ENCODE assay signal across 1 cellular context in the genomic region with DNA sequence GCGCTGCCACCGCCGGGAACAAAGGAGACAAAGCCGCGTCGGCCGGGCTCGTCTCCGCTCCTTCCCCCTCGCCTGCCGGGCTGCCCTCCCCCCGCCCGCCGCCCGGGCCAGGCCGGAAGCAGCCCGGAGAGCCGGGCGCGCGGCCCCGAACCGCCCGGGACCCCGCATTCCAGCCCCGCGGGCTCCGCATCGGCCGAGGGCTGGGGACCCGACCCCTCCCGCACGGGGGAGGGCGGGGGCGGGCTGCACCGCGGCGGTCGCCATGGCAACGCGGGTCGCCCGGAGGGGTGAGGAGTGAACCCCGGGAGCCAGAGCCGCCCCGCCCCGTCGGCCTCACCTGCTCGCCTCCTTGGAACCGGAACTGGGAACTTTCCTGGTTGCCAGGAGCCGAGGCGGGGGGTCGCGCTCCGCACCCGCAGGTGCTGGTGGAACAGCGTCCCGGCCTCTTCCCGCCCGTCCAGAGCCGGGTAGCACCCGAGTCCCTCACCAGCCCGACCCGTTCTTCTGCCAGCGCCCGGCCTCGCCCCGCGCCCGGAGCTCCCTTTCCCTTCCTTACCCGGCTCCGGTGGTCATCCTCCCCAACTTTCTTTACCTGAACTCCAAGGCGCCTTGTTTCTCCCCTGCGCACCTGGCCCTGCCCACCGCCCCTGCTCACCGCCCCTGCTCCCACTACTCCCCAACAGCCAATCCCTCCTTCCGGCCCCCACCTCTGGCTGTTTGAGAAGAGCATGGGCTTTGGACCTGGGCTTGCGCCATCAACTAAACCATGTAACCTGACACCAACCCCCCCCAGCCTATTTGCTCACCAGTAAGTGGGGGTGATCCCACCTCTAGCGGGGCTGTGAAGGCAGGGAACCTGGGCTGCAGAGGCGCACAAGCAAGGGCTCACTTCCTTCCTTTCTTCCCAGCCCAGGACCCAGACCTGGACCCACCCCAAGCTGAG.
TF ChIP-seq lines count a peak whose summit lies in the region.

A gene with protein sequence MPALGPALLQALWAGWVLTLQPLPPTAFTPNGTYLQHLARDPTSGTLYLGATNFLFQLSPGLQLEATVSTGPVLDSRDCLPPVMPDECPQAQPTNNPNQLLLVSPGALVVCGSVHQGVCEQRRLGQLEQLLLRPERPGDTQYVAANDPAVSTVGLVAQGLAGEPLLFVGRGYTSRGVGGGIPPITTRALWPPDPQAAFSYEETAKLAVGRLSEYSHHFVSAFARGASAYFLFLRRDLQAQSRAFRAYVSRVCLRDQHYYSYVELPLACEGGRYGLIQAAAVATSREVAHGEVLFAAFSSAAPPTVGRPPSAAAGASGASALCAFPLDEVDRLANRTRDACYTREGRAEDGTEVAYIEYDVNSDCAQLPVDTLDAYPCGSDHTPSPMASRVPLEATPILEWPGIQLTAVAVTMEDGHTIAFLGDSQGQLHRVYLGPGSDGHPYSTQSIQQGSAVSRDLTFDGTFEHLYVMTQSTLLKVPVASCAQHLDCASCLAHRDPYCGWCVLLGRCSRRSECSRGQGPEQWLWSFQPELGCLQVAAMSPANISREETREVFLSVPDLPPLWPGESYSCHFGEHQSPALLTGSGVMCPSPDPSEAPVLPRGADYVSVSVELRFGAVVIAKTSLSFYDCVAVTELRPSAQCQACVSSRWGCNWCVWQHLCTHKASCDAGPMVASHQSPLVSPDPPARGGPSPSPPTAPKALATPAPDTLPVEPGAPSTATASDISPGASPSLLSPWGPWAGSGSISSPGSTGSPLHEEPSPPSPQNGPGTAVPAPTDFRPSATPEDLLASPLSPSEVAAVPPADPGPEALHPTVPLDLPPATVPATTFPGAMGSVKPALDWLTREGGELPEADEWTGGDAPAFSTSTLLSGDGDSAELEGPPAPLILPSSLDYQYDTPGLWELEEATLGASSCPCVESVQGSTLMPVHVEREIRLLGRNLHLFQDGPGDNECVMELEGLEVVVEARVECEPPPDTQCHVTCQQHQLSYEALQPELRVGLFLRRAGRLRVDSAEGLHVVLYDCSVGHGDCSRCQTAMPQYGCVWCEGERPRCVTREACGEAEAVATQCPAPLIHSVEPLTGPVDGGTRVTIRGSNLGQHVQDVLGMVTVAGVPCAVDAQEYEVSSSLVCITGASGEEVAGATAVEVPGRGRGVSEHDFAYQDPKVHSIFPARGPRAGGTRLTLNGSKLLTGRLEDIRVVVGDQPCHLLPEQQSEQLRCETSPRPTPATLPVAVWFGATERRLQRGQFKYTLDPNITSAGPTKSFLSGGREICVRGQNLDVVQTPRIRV (N-terminal part only) (minus strand): TSS at position 671 of the 943 bp plus-strand sequence. CDS start 5,475 bp downstream, outside the sequence.

TF ChIP-seq in HepG2, 621 proteins besides CTCF, POLR2A, EP300 and RAD21 (continued from another document and continues in another):
- TF ChIP-seq, protein P1, sequence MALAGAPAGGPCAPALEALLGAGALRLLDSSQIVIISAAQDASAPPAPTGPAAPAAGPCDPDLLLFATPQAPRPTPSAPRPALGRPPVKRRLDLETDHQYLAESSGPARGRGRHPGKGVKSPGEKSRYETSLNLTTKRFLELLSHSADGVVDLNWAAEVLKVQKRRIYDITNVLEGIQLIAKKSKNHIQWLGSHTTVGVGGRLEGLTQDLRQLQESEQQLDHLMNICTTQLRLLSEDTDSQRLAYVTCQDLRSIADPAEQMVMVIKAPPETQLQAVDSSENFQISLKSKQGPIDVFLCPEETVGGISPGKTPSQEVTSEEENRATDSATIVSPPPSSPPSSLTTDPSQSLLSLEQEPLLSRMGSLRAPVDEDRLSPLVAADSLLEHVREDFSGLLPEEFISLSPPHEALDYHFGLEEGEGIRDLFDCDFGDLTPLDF (CRISPR knock-in tag; IDR thresholded peaks at IDR 0.05) = no peak
- no peak; the same call in 1 of the 2 replicates for TF ChIP-seq KDM3A (CRISPR knock-in tag; IDR thresholded peaks at IDR 0.05; ENCODE audit: low read depth)
- no peak for TF ChIP-seq EHMT2 (IDR thresholded peaks at IDR 0.05; ENCODE audit: borderline replicate concordance, low read depth, low read length)
- TF ChIP-seq, protein P2, sequence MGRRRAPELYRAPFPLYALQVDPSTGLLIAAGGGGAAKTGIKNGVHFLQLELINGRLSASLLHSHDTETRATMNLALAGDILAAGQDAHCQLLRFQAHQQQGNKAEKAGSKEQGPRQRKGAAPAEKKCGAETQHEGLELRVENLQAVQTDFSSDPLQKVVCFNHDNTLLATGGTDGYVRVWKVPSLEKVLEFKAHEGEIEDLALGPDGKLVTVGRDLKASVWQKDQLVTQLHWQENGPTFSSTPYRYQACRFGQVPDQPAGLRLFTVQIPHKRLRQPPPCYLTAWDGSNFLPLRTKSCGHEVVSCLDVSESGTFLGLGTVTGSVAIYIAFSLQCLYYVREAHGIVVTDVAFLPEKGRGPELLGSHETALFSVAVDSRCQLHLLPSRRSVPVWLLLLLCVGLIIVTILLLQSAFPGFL (CRISPR knock-in tag; IDR thresholded peaks at IDR 0.05) = no peak
- TF ChIP-seq TCF7L2 (IDR thresholded peaks at IDR 0.05; ENCODE audit: low read depth, low read length) = no peak
- peak; percentile 84 for TF ChIP-seq SIN3A (IDR thresholded peaks at IDR 0.05; ENCODE audit: borderline replicate concordance, low read depth, low read length)
- TF ChIP-seq, protein P3, sequence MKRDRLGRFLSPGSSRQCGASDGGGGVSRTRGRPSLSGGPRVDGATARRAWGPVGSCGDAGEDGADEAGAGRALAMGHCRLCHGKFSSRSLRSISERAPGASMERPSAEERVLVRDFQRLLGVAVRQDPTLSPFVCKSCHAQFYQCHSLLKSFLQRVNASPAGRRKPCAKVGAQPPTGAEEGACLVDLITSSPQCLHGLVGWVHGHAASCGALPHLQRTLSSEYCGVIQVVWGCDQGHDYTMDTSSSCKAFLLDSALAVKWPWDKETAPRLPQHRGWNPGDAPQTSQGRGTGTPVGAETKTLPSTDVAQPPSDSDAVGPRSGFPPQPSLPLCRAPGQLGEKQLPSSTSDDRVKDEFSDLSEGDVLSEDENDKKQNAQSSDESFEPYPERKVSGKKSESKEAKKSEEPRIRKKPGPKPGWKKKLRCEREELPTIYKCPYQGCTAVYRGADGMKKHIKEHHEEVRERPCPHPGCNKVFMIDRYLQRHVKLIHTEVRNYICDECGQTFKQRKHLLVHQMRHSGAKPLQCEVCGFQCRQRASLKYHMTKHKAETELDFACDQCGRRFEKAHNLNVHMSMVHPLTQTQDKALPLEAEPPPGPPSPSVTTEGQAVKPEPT (CRISPR knock-in tag; IDR thresholded peaks at IDR 0.05; ENCODE audit: low read depth) = peak; percentile 86
- TF ChIP-seq NAIF1 (CRISPR knock-in tag; IDR thresholded peaks at IDR 0.05; ENCODE audit: borderline replicate concordance) = no peak; the same call in 1 of the 2 replicates
- TF ChIP-seq CBX1 (IDR thresholded peaks at IDR 0.05; ENCODE audit: low read depth) = peak; percentile 63
- no peak for TF ChIP-seq EEA1 (CRISPR knock-in tag; IDR thresholded peaks at IDR 0.05; ENCODE audit: borderline replicate concordance)
- TF ChIP-seq KLF11 (CRISPR knock-in tag; IDR thresholded peaks at IDR 0.05) = peak; percentile 72; the same call in 1 of the 2 replicates
- TF ChIP-seq, protein P4, sequence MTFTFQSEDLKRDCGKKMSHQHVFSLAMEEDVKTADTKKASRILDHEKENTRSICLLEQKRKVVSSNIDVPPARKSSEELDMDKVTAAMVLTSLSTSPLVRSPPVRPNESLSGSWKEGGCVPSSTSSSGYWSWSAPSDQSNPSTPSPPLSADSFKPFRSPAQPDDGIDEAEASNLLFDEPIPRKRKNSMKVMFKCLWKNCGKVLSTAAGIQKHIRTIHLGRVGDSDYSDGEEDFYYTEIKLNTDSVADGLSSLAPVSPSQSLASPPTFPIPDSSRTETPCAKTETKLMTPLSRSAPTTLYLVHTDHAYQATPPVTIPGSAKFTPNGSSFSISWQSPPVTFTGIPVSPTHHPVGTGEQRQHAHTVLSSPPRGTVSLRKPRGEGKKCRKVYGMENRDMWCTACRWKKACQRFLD (CRISPR knock-in tag; IDR thresholded peaks at IDR 0.05; ENCODE audit: borderline replicate concordance) = 0 out of 2 replicates have a peak, but pooled peaks have one; percentile 33
- no peak for TF ChIP-seq BRCA1 (CRISPR knock-in tag; IDR thresholded peaks at IDR 0.05)
- TF ChIP-seq, protein P5, sequence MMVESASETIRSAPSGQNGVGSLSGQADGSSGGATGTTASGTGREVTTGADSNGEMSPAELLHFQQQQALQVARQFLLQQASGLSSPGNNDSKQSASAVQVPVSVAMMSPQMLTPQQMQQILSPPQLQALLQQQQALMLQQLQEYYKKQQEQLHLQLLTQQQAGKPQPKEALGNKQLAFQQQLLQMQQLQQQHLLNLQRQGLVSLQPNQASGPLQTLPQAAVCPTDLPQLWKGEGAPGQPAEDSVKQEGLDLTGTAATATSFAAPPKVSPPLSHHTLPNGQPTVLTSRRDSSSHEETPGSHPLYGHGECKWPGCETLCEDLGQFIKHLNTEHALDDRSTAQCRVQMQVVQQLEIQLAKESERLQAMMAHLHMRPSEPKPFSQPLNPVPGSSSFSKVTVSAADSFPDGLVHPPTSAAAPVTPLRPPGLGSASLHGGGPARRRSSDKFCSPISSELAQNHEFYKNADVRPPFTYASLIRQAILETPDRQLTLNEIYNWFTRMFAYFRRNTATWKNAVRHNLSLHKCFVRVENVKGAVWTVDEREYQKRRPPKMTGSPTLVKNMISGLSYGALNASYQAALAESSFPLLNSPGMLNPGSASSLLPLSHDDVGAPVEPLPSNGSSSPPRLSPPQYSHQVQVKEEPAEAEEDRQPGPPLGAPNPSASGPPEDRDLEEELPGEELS (CRISPR knock-in tag; IDR thresholded peaks at IDR 0.05) = peak; percentile 94
- TF ChIP-seq, protein P6, sequence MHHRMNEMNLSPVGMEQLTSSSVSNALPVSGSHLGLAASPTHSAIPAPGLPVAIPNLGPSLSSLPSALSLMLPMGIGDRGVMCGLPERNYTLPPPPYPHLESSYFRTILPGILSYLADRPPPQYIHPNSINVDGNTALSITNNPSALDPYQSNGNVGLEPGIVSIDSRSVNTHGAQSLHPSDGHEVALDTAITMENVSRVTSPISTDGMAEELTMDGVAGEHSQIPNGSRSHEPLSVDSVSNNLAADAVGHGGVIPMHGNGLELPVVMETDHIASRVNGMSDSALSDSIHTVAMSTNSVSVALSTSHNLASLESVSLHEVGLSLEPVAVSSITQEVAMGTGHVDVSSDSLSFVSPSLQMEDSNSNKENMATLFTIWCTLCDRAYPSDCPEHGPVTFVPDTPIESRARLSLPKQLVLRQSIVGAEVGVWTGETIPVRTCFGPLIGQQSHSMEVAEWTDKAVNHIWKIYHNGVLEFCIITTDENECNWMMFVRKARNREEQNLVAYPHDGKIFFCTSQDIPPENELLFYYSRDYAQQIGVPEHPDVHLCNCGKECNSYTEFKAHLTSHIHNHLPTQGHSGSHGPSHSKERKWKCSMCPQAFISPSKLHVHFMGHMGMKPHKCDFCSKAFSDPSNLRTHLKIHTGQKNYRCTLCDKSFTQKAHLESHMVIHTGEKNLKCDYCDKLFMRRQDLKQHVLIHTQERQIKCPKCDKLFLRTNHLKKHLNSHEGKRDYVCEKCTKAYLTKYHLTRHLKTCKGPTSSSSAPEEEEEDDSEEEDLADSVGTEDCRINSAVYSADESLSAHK (CRISPR knock-in tag; IDR thresholded peaks at IDR 0.05; ENCODE audit: borderline replicate concordance) = no peak
- TF ChIP-seq, protein P7, sequence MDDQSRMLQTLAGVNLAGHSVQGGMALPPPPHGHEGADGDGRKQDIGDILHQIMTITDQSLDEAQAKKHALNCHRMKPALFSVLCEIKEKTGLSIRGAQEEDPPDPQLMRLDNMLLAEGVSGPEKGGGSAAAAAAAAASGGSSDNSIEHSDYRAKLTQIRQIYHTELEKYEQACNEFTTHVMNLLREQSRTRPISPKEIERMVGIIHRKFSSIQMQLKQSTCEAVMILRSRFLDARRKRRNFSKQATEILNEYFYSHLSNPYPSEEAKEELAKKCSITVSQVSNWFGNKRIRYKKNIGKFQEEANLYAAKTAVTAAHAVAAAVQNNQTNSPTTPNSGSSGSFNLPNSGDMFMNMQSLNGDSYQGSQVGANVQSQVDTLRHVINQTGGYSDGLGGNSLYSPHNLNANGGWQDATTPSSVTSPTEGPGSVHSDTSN (CRISPR knock-in tag; IDR thresholded peaks at IDR 0.05; ENCODE audit: borderline replicate concordance) = no peak
- TF ChIP-seq, protein P8, sequence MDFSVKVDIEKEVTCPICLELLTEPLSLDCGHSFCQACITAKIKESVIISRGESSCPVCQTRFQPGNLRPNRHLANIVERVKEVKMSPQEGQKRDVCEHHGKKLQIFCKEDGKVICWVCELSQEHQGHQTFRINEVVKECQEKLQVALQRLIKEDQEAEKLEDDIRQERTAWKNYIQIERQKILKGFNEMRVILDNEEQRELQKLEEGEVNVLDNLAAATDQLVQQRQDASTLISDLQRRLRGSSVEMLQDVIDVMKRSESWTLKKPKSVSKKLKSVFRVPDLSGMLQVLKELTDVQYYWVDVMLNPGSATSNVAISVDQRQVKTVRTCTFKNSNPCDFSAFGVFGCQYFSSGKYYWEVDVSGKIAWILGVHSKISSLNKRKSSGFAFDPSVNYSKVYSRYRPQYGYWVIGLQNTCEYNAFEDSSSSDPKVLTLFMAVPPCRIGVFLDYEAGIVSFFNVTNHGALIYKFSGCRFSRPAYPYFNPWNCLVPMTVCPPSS (IDR thresholded peaks at IDR 0.05) = no peak
- no peak for TF ChIP-seq RNF2 (conservative IDR thresholded peaks at IDR 0.05; ENCODE audit: low read depth)
- peak; percentile 83 for TF ChIP-seq MEIS1 (CRISPR knock-in tag; IDR thresholded peaks at IDR 0.05; ENCODE audit: borderline replicate concordance)
- TF ChIP-seq SCMH1 (CRISPR knock-in tag; IDR thresholded peaks at IDR 0.05; ENCODE audit: borderline replicate concordance) = no peak
- TF ChIP-seq DNMT1 (CRISPR knock-in tag; IDR thresholded peaks at IDR 0.05) = no peak
- peak; percentile 100 for TF ChIP-seq SIX4 (CRISPR knock-in tag; IDR thresholded peaks at IDR 0.05)
- TF ChIP-seq RBAK (CRISPR knock-in tag; IDR thresholded peaks at IDR 0.05) = no peak
- TF ChIP-seq, protein P9, sequence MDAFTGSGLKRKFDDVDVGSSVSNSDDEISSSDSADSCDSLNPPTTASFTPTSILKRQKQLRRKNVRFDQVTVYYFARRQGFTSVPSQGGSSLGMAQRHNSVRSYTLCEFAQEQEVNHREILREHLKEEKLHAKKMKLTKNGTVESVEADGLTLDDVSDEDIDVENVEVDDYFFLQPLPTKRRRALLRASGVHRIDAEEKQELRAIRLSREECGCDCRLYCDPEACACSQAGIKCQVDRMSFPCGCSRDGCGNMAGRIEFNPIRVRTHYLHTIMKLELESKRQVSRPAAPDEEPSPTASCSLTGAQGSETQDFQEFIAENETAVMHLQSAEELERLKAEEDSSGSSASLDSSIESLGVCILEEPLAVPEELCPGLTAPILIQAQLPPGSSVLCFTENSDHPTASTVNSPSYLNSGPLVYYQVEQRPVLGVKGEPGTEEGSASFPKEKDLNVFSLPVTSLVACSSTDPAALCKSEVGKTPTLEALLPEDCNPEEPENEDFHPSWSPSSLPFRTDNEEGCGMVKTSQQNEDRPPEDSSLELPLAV (CRISPR knock-in tag; conservative IDR thresholded peaks at IDR 0.05; ENCODE audit: low read depth) = peak; percentile 45; the same call in 1 of the 2 replicates
- TF ChIP-seq KDM5B (CRISPR knock-in tag; IDR thresholded peaks at IDR 0.05; ENCODE audit: borderline replicate concordance) = peak; percentile 82; the same call in 1 of the 2 replicates
- TF ChIP-seq GPN1 (CRISPR knock-in tag; IDR thresholded peaks at IDR 0.05; ENCODE audit: borderline replicate concordance) = no peak
- TF ChIP-seq HDAC6 (IDR thresholded peaks at IDR 0.05; ENCODE audit: low read depth, low read length) = no peak
- TF ChIP-seq ZNF432 (CRISPR knock-in tag; IDR thresholded peaks at IDR 0.05; ENCODE audit: borderline replicate concordance) = no peak
- no peak for TF ChIP-seq ZNF207 (IDR thresholded peaks at IDR 0.05; ENCODE audit: borderline replicate concordance)
- TF ChIP-seq TSC22D2 (CRISPR knock-in tag; IDR thresholded peaks at IDR 0.05; ENCODE audit: borderline replicate concordance) = peak; percentile 77; the same call in 1 of the 2 replicates
- no peak for TF ChIP-seq PTBP1 (IDR thresholded peaks at IDR 0.05; ENCODE audit: low read depth, low read length, poor library complexity, severe bottlenecking)
- TF ChIP-seq ZNF558 (CRISPR knock-in tag; IDR thresholded peaks at IDR 0.05; ENCODE audit: borderline replicate concordance) = peak; percentile 88; the same call in 1 of the 2 replicates
- TF ChIP-seq NBN (conservative IDR thresholded peaks at IDR 0.05) = no peak
- peak; percentile 77; the same call in 1 of the 2 replicates for TF ChIP-seq ZFP37 (CRISPR knock-in tag; IDR thresholded peaks at IDR 0.05; ENCODE audit: borderline replicate concordance)
